8 cellular contexts compared by ENCODE assay signal in the genomic region with DNA sequence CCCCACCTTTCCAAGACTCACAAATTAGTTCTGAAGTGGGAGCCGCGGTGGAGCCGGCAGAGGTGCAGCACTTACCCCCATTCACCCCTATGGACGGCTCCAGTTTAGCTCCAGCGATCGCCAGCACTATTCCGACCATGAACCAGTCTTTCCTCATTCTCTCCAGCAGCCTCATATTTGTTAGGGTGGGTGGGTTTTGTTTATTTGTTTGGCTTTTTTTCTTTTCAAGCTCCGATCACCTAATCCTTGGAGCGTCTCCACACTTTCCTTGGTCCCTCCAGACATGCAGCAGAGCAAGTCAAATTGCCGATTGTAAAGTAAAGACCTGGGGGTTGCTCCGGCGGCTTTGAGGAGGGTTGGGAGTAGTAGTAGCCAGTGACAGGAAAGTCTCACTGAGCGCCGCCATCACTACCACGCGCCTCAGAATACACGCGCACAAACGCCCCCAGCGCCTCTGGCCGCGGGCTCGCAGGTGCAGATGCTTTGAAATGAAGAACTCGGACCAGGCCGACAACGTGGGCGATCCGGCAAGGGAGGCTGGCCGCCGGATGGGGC.
A peak's percentile ranks its signal among the peaks of the same experiment; 100 is the strongest.
DNase-seq lines count a peak whose midpoint lies in the region; ATAC-seq lines count a peak whose summit lies in the region.

A gene with protein sequence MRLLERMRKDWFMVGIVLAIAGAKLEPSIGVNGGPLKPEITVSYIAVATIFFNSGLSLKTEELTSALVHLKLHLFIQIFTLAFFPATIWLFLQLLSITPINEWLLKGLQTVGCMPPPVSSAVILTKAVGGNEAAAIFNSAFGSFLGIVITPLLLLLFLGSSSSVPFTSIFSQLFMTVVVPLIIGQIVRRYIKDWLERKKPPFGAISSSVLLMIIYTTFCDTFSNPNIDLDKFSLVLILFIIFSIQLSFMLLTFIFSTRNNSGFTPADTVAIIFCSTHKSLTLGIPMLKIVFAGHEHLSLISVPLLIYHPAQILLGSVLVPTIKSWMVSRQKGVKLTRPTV (minus strand): TSS at position 398 of the 555 bp plus-strand sequence. CDS start 223 bp downstream, at position 175.

- H3K27me3 ChIP-seq in NT2/D1 (ENCODE audit: insufficient read depth, insufficient read length): peaks cover 2% of the 10 kb centered on the region

- peak within 1 kb of the TSS; percentile 82 for H3K4me3 ChIP-seq in NT2/D1 (ENCODE audit: insufficient read length, low read depth)

- peak within 1 kb of the TSS; percentile 85 for H3K9ac ChIP-seq in NT2/D1 (ENCODE audit: insufficient read length, low read depth)

- H3K36me3 ChIP-seq in NT2/D1 (ENCODE audit: insufficient read depth, insufficient read length, low read length): no peaks in the 10 kb centered on the region

- H3K9me3 ChIP-seq in NT2/D1 (ENCODE audit: insufficient read depth, low read length): no peaks in the 10 kb centered on the region

- peak within 1 kb of the TSS; percentile 81 for H3K27ac ChIP-seq in epithelial cell of prostate

- no peaks in the 10 kb centered on the region for H3K4me1 ChIP-seq in NT2/D1 (ENCODE audit: insufficient read depth, insufficient read length)

- ATAC-seq in GM19455 (IDR thresholded peaks at IDR 0.05; ENCODE audit: unreplicated experiment): peak; percentile 87
- peak; percentile 82 for ATAC-seq in HG03571 (IDR thresholded peaks at IDR 0.05; ENCODE audit: unreplicated experiment)

- DNase-seq in COR-L47 (lab: John Stamatoyannopoulos, UW): peak; percentile 71
- peak; percentile 46 for DNase-seq in NT2/D1 (ENCODE audit: low read depth, low spot score)
- DNase-seq in activated CD8-positive, alpha-beta memory T cell treated with anti-CD3 and anti-CD28 coated beads, Interleukin-2, amount 50 U/mL, for 4 hours: peak; percentile 68
- DNase-seq in epithelial cell of prostate (ENCODE audit: low read depth, low spot score): peak; percentile 14
- peak; percentile 50 for DNase-seq in middle frontal gyrus (ENCODE audit: extremely low spot score, low spot score)
- peak; percentile 58 for DNase-seq in stimulated activated CD8-positive, alpha-beta memory T cell treated with anti-CD3 and anti-CD28 coated beads, Interleukin-4, amount 100 ng/mL, for 24 hours (ENCODE audit: low read depth)

Comparison
In these comparisons a context has a peak if more than half of its experiments do, and no peak if none do; other contexts are left out.
1. Peak in every context shown above with its lines: DNase-seq, ATAC-seq, H3K4me3 ChIP-seq and H3K27ac ChIP-seq.
2. DNase-seq: peak in every context shown above with its lines; median percentile 71 in COR-L47; 68 in activated CD8-positive, alpha-beta memory T cell treated with anti-CD3 and anti-CD28 coated beads, Interleukin-2, amount 50 U/mL, for 4 hours; 58 in stimulated activated CD8-positive, alpha-beta memory T cell treated with anti-CD3 and anti-CD28 coated beads, Interleukin-4, amount 100 ng/mL, for 24 hours; 50 in middle frontal gyrus; 46 in NT2/D1; 14 in epithelial cell of prostate.